In the genomic region with DNA sequence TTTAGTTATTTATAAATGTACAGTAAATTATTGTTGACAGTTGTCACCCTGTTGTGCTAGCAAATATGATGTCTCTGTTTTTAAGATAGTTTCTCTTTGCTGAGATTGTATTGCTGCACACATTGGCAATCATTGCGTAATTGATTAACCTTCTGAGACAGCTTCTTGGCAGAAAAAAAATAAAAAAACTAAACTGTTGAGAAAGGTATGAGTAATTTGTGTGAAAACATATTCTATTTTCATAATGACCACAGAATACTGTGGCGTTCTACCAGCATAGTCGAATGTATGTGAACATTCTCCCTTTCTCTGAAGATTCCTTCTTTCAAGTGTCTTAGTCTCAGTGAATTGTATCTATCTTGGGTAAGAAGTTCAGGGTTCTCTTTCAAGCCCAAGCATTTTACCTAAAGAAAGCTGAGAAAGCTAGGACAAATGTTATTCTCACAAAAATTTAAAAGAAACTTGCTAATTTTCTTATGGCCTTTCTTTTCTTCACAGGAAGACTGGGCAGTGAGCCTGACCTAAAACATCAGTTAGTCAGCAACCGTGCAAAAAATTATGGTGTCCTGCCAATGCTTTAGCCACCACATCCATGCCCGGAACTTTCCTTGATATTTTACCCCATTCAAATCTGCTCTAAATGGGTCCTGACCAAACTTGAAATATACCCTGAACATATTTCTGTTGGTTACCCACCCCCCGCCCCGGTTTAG, we compare ENCODE assay signal across 10 cellular contexts.
DNase-seq lines count a peak whose midpoint lies in the region; ATAC-seq, FAIRE-seq and TF ChIP-seq lines count a peak whose summit lies in the region.
"Had no signal": no experiment of that assay in that cellular context is flagged by ENCODE, and none has a peak within 500 bp of the region (broad histone marks: within the 10 kb centered on the region; RNA-seq: fewer than 3 reads in every experiment).

No MANE protein-coding gene starts in this region.

- H3K4me3 ChIP-seq in brain microvascular endothelial cell (ENCODE audit: low read depth, low read length), result no peak overlapping the region
- no peak overlapping the region for H3K4me3 ChIP-seq in pancreas
- no peak overlapping the region for H3K4me3 ChIP-seq in kidney (ENCODE audit: low read length in 2 of 2)

- intact Hi-C loops in pancreas (cut with DNase I) (no loop called here), kidney (cut with DNase I) (no loop called here)

- H3K36me3 Mint-ChIP-seq in nephron progenitor cell (ENCODE audit: low read depth), result no peaks in the 10 kb centered on the region

- no peaks in the 10 kb centered on the region for H3K27me3 ChIP-seq in brain microvascular endothelial cell (replicated peaks)
- no peaks in the 10 kb centered on the region for H3K27me3 ChIP-seq in pancreas

- peaks cover 17% of the 10 kb centered on the region for H3K4me1 Mint-ChIP-seq in nephron progenitor cell

- H3K4me1 ChIP-seq in pancreas (peaks cover 0 to 9% (median 6%) of the 10 kb centered on the region in 3 donors), kidney (ENCODE audit: control insufficient read depth in 1 of 2, insufficient read depth in 1 of 2, low read depth in 1 of 2, low read length in 2 of 2) (peaks cover 4 to 7% of the 10 kb centered on the region in 2 donors)

- no peaks in the 10 kb centered on the region for H3K9me3 Mint-ChIP-seq in nephron progenitor cell

- WGBS in pancreas, 2 donors, result 47 to 59% methylated on average over 7 of the region's 7 CpGs

- H3K9me3 ChIP-seq in pancreas (no peaks in the 10 kb centered on the region), kidney (ENCODE audit: control insufficient read depth in 1 of 2, low read length in 2 of 2) (no peaks in the 10 kb centered on the region)

- no peak overlapping the region for H3K27ac Mint-ChIP-seq in nephron progenitor cell

- TF ChIP-seq CTCF in brain microvascular endothelial cell (IDR thresholded peaks at IDR 0.05; ENCODE audit: low read depth, low read length, missing control alignments), result no peak
- TF ChIP-seq CTCF in pancreas (IDR thresholded peaks at IDR 0.05), result no peak
- TF ChIP-seq CTCF in kidney (IDR thresholded peaks at IDR 0.05; ENCODE audit: borderline replicate concordance, extremely low read depth, insufficient read depth), result no peak
- no peak for TF ChIP-seq CTCF in nephron progenitor cell (IDR thresholded peaks at IDR 0.05)

- no peak for DNase-seq in GM18507 (ENCODE audit: extremely low spot score, insufficient read length, low read depth)
- DNase-seq in brain microvascular endothelial cell, result peak; percentile 66
- DNase-seq in pancreas, result no peak
- no peak for DNase-seq in kidney
- no peak for DNase-seq in activated CD4-positive, CD25-positive, alpha-beta regulatory T cell (lab: John Stamatoyannopoulos, UW)
- no peak for DNase-seq in KBM-7
- no peak for DNase-seq in nephron progenitor cell
- DNase-seq: amygdala; NK-92 treated with Interleukin-12 subunit alpha and Interleukin-12 subunit beta, amount 100 ng/mL, for 24 hours had no signal

- no peak overlapping the region for H3K4me3 Mint-ChIP-seq in nephron progenitor cell

- FAIRE-seq in GM18507 (lab: Jason Lieb, UNC) (peak; percentile 63), pancreas (lab: Jason Lieb, UNC) (no peak), kidney (lab: Jason Lieb, UNC) (no peak)

- H3K27ac ChIP-seq in brain microvascular endothelial cell, result peak overlapping the region; percentile 97
- H3K27ac ChIP-seq in pancreas, result peak overlapping the region in 1 of 4 donors; percentile 24
- no peak overlapping the region for H3K27ac ChIP-seq in kidney (ENCODE audit: low read depth in 2 of 2, low read length in 2 of 2)

- H3K9ac ChIP-seq in kidney (ENCODE audit: low read length in 2 of 2), result no peak overlapping the region

- no peaks in the 10 kb centered on the region for H3K27me3 Mint-ChIP-seq in nephron progenitor cell (ENCODE audit: low read depth, poor library complexity)

- ATAC-seq in HG03457 (IDR thresholded peaks at IDR 0.05; ENCODE audit: unreplicated experiment) (peak; percentile 71), pancreas (peak; percentile 31 to 78 (median 68))

- no peaks in the 10 kb centered on the region for H3K36me3 ChIP-seq in brain microvascular endothelial cell (replicated peaks)
- H3K36me3 ChIP-seq in pancreas, result no peaks in the 10 kb centered on the region
- H3K36me3 ChIP-seq in kidney (ENCODE audit: control insufficient read depth in 1 of 2, insufficient read depth in 2 of 2, low read length in 2 of 2), result no peaks in the 10 kb centered on the region

- in situ Hi-C loops in brain microvascular endothelial cell (cut with HindIII; ENCODE audit: low pct_ligation_motif_present, low sequenced_read_pairs), result no loop called here
- in situ Hi-C loops in KBM-7 (cut with MboI; ENCODE audit: low pct_unique_long_range_greater_than_20kb, low sequenced_read_pairs), result no loop called here
